34 cellular contexts compared by ENCODE assay signal in the genomic region with DNA sequence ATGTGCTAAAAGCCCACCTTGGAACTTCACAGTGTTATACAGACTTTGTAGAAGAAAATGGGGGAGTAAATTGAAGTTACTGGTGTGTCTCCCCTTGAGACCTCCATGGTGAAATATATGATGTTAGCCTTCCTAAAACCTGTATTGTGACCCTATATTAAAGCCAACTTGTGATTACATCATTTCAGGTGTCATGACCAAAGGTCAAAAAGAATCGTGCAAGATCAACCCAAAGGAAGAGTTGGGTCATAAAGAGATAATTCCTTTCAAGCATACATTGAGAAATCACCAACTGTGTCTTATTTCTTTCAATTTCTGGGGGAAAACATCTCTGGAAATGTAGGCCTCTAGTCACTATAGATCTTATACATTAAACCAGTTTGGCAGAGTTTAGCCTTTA. TPM values are rescaled to one million over a fixed set of nuclear protein-coding genes. Genes with fewer than 3 reads are reported as not detected.
"Had no signal": no experiment of that assay in that cellular context is flagged by ENCODE, and none has a peak within 500 bp of the region (broad histone marks: within the 10 kb centered on the region; RNA-seq: fewer than 3 reads in every experiment).

No MANE protein-coding gene starts in this region.

- H3K27me3 Mint-ChIP-seq: activated CD4-positive, alpha-beta memory T cell treated with anti-CD3 and anti-CD28 coated beads for 36 hours; activated CD4-positive, alpha-beta T cell treated with anti-CD3 and anti-CD28 coated beads, Interleukin-2, amount 10 ng/mL, durations not matched to agents 24 days and 14 days; activated T-helper 17 cell treated with anti-CD3 and anti-CD28 coated beads, Interleukin-2, amount 50 U/mL, for 72 hours; natural killer cell treated with Interleukin-12 subunit alpha and Interleukin-12 subunit beta and Interleukin-15 and Interleukin-18, amount 100 ng/mL, for 72 hours had no signal

- H3K27me3 ChIP-seq: adrenal gland, body of pancreas, colonic mucosa, dorsolateral prefrontal cortex, gastroesophageal sphincter, hepatocyte, spleen, tibial nerve had no signal

- ATAC-seq: activated naive CD4-positive, alpha-beta T cell treated with anti-CD3 and anti-CD28 coated beads, Interleukin-2, amount 50 U/mL, for 72 hours; activated T-helper 17 cell treated with anti-CD3 and anti-CD28 coated beads, Interleukin-2, amount 50 U/mL, for 72 hours; body of pancreas; gastroesophageal sphincter; mucosa of descending colon; natural killer cell treated with Interleukin-12 subunit alpha and Interleukin-12 subunit beta and Interleukin-15 and Interleukin-18, amount 100 ng/mL, for 72 hours; right cardiac atrium had no signal

- H3K4me3 Mint-ChIP-seq: activated CD4-positive, alpha-beta memory T cell treated with anti-CD3 and anti-CD28 coated beads for 36 hours; activated CD4-positive, alpha-beta T cell treated with anti-CD3 and anti-CD28 coated beads, Interleukin-2, amount 10 ng/mL, durations not matched to agents 24 days and 14 days; activated T-helper 17 cell treated with anti-CD3 and anti-CD28 coated beads, Interleukin-2, amount 50 U/mL, for 72 hours; natural killer cell treated with Interleukin-12 subunit alpha and Interleukin-12 subunit beta and Interleukin-15 and Interleukin-18, amount 100 ng/mL, for 72 hours; T-helper 1 cell treated with Interleukin-12 subunit alpha and Interleukin-12 subunit beta and Interleukin-4 antibody, amounts not matched to agents 30 μg/mL and 1 μg/mL, for 36 hours had no signal

- DNase-seq: activated CD4-positive, alpha-beta memory T cell treated with anti-CD3 and anti-CD28 coated beads for 36 hours; activated CD4-positive, alpha-beta T cell treated with anti-CD3 and anti-CD28 coated beads, Interleukin-2, amount 10 ng/mL, durations not matched to agents 24 days and 14 days; activated CD4-positive, CD25-positive, alpha-beta regulatory T cell treated with anti-CD3 and anti-CD28 coated beads, Interleukin-2, amount 50 U/mL, for 72 hours; activated CD8-positive, alpha-beta memory T cell treated with anti-CD3 and anti-CD28 coated beads, Interleukin-2, amount 50 U/mL, for 4 hours; activated T-cell treated with anti-CD3 and anti-CD28 coated beads, Interleukin-2, amount 50 U/mL, for 1 hour; adrenal gland; aorta; body of pancreas; colonic mucosa; dorsolateral prefrontal cortex; effector memory CD4-positive, alpha-beta T cell; islet precursor cell; left ventricle myocardium inferior; mucosa of descending colon; posterior cingulate gyrus; right cardiac atrium; spleen; stimulated activated naive CD4-positive, alpha-beta T cell; T1000 had no signal

- H2AFZ ChIP-seq: hepatocyte had no signal

- H3K4me3 ChIP-seq: adrenal gland, body of pancreas, colonic mucosa, dorsolateral prefrontal cortex, gastroesophageal sphincter, hepatocyte, left ventricle myocardium inferior, mucosa of descending colon, spleen, tibial nerve had no signal

- H3K4me1 ChIP-seq: adrenal gland, colonic mucosa, tibial nerve had no signal

- H3K27ac ChIP-seq: adrenal gland, body of pancreas, colonic mucosa, dorsolateral prefrontal cortex, gastroesophageal sphincter, hepatocyte, left ventricle myocardium inferior, tibial nerve had no signal

- H3K9me3 ChIP-seq: adrenal gland, body of pancreas, colonic mucosa, gastroesophageal sphincter, left ventricle myocardium inferior, mucosa of descending colon, spleen, tibial nerve had no signal

- H3K4me1 Mint-ChIP-seq: activated T-helper 17 cell treated with anti-CD3 and anti-CD28 coated beads, Interleukin-2, amount 50 U/mL, for 72 hours had no signal

- H3K4me2 ChIP-seq: hepatocyte had no signal

- H3K27ac Mint-ChIP-seq: activated CD4-positive, alpha-beta memory T cell treated with anti-CD3 and anti-CD28 coated beads for 36 hours; activated CD4-positive, alpha-beta T cell treated with anti-CD3 and anti-CD28 coated beads, Interleukin-2, amount 10 ng/mL, durations not matched to agents 24 days and 14 days; activated naive CD4-positive, alpha-beta T cell treated with anti-CD3 and anti-CD28 coated beads, Interleukin-2, amount 50 U/mL, for 72 hours; activated T-helper 17 cell treated with anti-CD3 and anti-CD28 coated beads, Interleukin-2, amount 50 U/mL, for 72 hours; T-helper 1 cell treated with Interleukin-12 subunit alpha and Interleukin-12 subunit beta and Interleukin-4 antibody, amounts not matched to agents 30 μg/mL and 1 μg/mL, for 36 hours had no signal

- H3K9me3 Mint-ChIP-seq: activated CD4-positive, alpha-beta memory T cell treated with anti-CD3 and anti-CD28 coated beads for 36 hours; activated CD4-positive, alpha-beta T cell treated with anti-CD3 and anti-CD28 coated beads, Interleukin-2, amount 10 ng/mL, durations not matched to agents 24 days and 14 days; activated naive CD4-positive, alpha-beta T cell treated with anti-CD3 and anti-CD28 coated beads, Interleukin-2, amount 50 U/mL, for 72 hours; activated T-helper 17 cell treated with anti-CD3 and anti-CD28 coated beads, Interleukin-2, amount 50 U/mL, for 72 hours; natural killer cell treated with Interleukin-12 subunit alpha and Interleukin-12 subunit beta and Interleukin-15 and Interleukin-18, amount 100 ng/mL, for 72 hours; T-helper 1 cell treated with Interleukin-12 subunit alpha and Interleukin-12 subunit beta and Interleukin-4 antibody, amounts not matched to agents 30 μg/mL and 1 μg/mL, for 36 hours had no signal

RNA-seq across cellular contexts. Expression of gene GNAT2, which starts 34.6 kb away (rescaled TPM):
- total RNA-seq: aorta, body of pancreas, gastroesophageal sphincter, hepatocyte, left ventricle myocardium inferior, mesenteric fat pad, mucosa of descending colon, right cardiac atrium, temporal lobe, tibial nerve, ureter had no signal
- polyA plus RNA-seq: aorta, esophagus, right cardiac atrium had no signal

RNA-seq across cellular contexts. Expression of gene GPR61, which starts 45.1 kb away (rescaled TPM):
- total RNA-seq: activated CD4-positive, alpha-beta T cell treated with anti-CD3 and anti-CD28 coated beads, Interleukin-2, amount 10 ng/mL, durations not matched to agents 24 days and 14 days; activated CD8-positive, alpha-beta memory T cell treated with anti-CD3 and anti-CD28 coated beads for 36 hours; aorta; body of pancreas; colonic mucosa; fibroblast of lung; fibroblast of villous mesenchyme; gastroesophageal sphincter; mesenteric fat pad; natural killer cell treated with Interleukin-12 subunit alpha and Interleukin-12 subunit beta and Interleukin-15 and Interleukin-18, amount 100 ng/mL, for 72 hours; osteoblast; spleen; ureter had no signal
- polyA plus RNA-seq: aorta, spleen had no signal
